In the genomic region with DNA sequence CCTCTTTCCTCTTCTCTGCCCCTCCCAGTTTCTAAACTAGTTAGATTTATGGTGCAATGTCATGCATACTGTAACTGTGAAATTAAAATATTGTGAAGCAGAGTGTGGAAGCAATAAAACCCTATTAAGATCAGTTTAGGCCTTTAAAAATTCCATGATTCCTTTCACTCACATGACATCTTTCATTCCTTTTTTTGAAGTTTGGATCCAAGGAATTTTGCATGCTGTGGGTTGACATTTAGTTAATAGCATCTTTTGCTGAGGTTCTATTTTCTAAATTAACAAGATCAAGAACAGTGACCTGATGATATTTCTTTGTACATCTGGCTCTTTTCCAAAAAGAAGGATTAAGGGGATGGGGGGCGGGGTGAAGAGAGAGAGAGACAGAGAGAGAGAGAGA, we compare ENCODE assay signal across 24 cellular contexts. TPM values are rescaled to one million over a fixed set of nuclear protein-coding genes. Genes with fewer than 3 reads are reported as not detected.
"Had no signal": no experiment of that assay in that cellular context is flagged by ENCODE, and none has a peak within 500 bp of the region (broad histone marks: within the 10 kb centered on the region; RNA-seq: fewer than 3 reads in every experiment).

No MANE protein-coding gene starts in this region.

- H3K27me3 ChIP-seq: SJSA1 had no signal

- ATAC-seq: HepG2, PC-3, T-helper 17 cell had no signal

- DNase-seq: IMR-90; KBM-7; MV-4-11; NCI-H1048; NCI-H1105; NCI-H1417; NCI-H1436 treated with DMSO at 0.1 percent for 48 hours; NCI-H1694; NCI-H187 treated with DMSO at 0.1 percent for 48 hours; NCI-H2029 treated with DMSO at 0.1 percent for 48 hours; NCI-H345; NCI-H446 treated with DMSO at 0.1 percent for 48 hours; NCI-H510A treated with DMSO at 0.1 percent for 48 hours; NCI-H526; NK-92 treated with Interleukin-12 subunit alpha and Interleukin-12 subunit beta, amount 100 ng/mL, for 24 hours; Right ventricle myocardium superior; RPMI8226; SIG-M5; T-helper 1 cell; T-helper 17 cell had no signal

- H3K4me3 Mint-ChIP-seq: T-helper 17 cell had no signal

- H3K9me3 ChIP-seq: SJSA1 had no signal

- H3K36me3 ChIP-seq: SJSA1 had no signal

- H3K27ac ChIP-seq: SJSA1, SK-N-MC had no signal

- H3K4me3 ChIP-seq: SJSA1, SK-N-MC had no signal

RNA-seq across cellular contexts. Expression of gene FOXD1, which starts 13.7 kb away (rescaled TPM):
- total RNA-seq: Right ventricle myocardium superior, T-helper 17 cell had no signal
